8 cellular contexts compared by ENCODE assay signal in genomic region chr12:79407671-79408622, GRCh38.
DNase-seq lines count a peak whose midpoint lies in the region; ATAC-seq and TF ChIP-seq lines count a peak whose summit lies in the region.

No MANE protein-coding gene starts in this region.

- H3K4me3 Mint-ChIP-seq in HFFc6, result peak overlapping the region; percentile 60
- no peak overlapping the region for H3K4me3 Mint-ChIP-seq in activated naive CD8-positive, alpha-beta T cell treated with anti-CD3 and anti-CD28 coated beads for 36 hours
- H3K4me3 Mint-ChIP-seq in stimulated activated memory B cell treated with anti-CD40 and anti-IgM and Interleukin-4, amounts not matched to agents 10 μg/mL and 1 μg/mL and 100 μg/mL, for 72 hours, result no peak overlapping the region

- H3K27ac Mint-ChIP-seq in HFFc6, result peak overlapping the region; percentile 89
- H3K27ac Mint-ChIP-seq in activated naive CD8-positive, alpha-beta T cell treated with anti-CD3 and anti-CD28 coated beads for 36 hours, result no peak overlapping the region
- no peak overlapping the region for H3K27ac Mint-ChIP-seq in stimulated activated memory B cell treated with anti-CD40 and anti-IgM and Interleukin-4, amounts not matched to agents 10 μg/mL and 1 μg/mL and 100 μg/mL, for 72 hours

- H3K27me3 Mint-ChIP-seq in HFFc6 (ENCODE audit: insufficient read depth), result no peaks in the 10 kb centered on the region; the same call in 1 of the 2 replicates
- no peaks in the 10 kb centered on the region for H3K27me3 Mint-ChIP-seq in activated naive CD8-positive, alpha-beta T cell treated with anti-CD3 and anti-CD28 coated beads for 36 hours
- no peaks in the 10 kb centered on the region for H3K27me3 Mint-ChIP-seq in stimulated activated memory B cell treated with anti-CD40 and anti-IgM and Interleukin-4, amounts not matched to agents 10 μg/mL and 1 μg/mL and 100 μg/mL, for 72 hours

- no peaks in the 10 kb centered on the region for H3K9me3 ChIP-seq in MG63
- H3K9me3 ChIP-seq in hepatocyte (ENCODE audit: low read depth), result no peaks in the 10 kb centered on the region

- H3K4me3 ChIP-seq in MG63 (no peak overlapping the region), hepatocyte (no peak overlapping the region)

- no peak overlapping the region for H2AFZ ChIP-seq in hepatocyte

- no peak for DNase-seq in Right ventricle myocardium inferior (ENCODE audit: missing footprints)
- no peak for DNase-seq in cardiac septum (ENCODE audit: low spot score)
- peak; percentile 88 for DNase-seq in HFFc6
- peak; percentile 82 for DNase-seq in MG63
- DNase-seq in activated naive CD8-positive, alpha-beta T cell treated with anti-CD3 and anti-CD28 coated beads for 36 hours, result peak; percentile 9
- DNase-seq in hepatocyte (ENCODE audit: low spot score), result peak; percentile 77

- H3K27me3 ChIP-seq in MG63, result no peaks in the 10 kb centered on the region
- H3K27me3 ChIP-seq in hepatocyte, result no peaks in the 10 kb centered on the region

- H3K4me2 ChIP-seq in hepatocyte, result peak overlapping the region; percentile 38

- H3K36me3 Mint-ChIP-seq in HFFc6 (ENCODE audit: low read depth), result no peaks in the 10 kb centered on the region
- no peaks in the 10 kb centered on the region for H3K36me3 Mint-ChIP-seq in activated naive CD8-positive, alpha-beta T cell treated with anti-CD3 and anti-CD28 coated beads for 36 hours
- no peaks in the 10 kb centered on the region for H3K36me3 Mint-ChIP-seq in stimulated activated memory B cell treated with anti-CD40 and anti-IgM and Interleukin-4, amounts not matched to agents 10 μg/mL and 1 μg/mL and 100 μg/mL, for 72 hours

- H3K9me2 ChIP-seq in hepatocyte (replicated peaks; ENCODE audit: insufficient read depth), result no peaks in the 10 kb centered on the region

- TF ChIP-seq CTCF in HFFc6 (IDR thresholded peaks at IDR 0.05), result peak; percentile 85
- TF ChIP-seq CTCF in hepatocyte (IDR thresholded peaks at IDR 0.05; ENCODE audit: poor library complexity), result peak; percentile 83

- H3K4me1 Mint-ChIP-seq in HFFc6 (ENCODE audit: low read depth), result peaks cover 61% of the 10 kb centered on the region
- H3K4me1 Mint-ChIP-seq in activated naive CD8-positive, alpha-beta T cell treated with anti-CD3 and anti-CD28 coated beads for 36 hours, result no peaks in the 10 kb centered on the region
- no peaks in the 10 kb centered on the region for H3K4me1 Mint-ChIP-seq in stimulated activated memory B cell treated with anti-CD40 and anti-IgM and Interleukin-4, amounts not matched to agents 10 μg/mL and 1 μg/mL and 100 μg/mL, for 72 hours

- no peaks in the 10 kb centered on the region for H4K20me1 ChIP-seq in hepatocyte (ENCODE audit: insufficient read depth, poor library complexity, severe bottlenecking)

- WGBS in hepatocyte (ENCODE audit: low lambda C conversion rate, missing lambda C conversion rate), result 48% methylated on average over 6 of the region's 6 CpGs

- no peaks in the 10 kb centered on the region for H3K9me3 Mint-ChIP-seq in HFFc6
- no peaks in the 10 kb centered on the region for H3K9me3 Mint-ChIP-seq in activated naive CD8-positive, alpha-beta T cell treated with anti-CD3 and anti-CD28 coated beads for 36 hours
- no peaks in the 10 kb centered on the region for H3K9me3 Mint-ChIP-seq in stimulated activated memory B cell treated with anti-CD40 and anti-IgM and Interleukin-4, amounts not matched to agents 10 μg/mL and 1 μg/mL and 100 μg/mL, for 72 hours

- peak overlapping the region; percentile 85 for H3K27ac ChIP-seq in hepatocyte

- intact Hi-C loops in Right ventricle myocardium inferior (cut with DNase I) (no loop called here), cardiac septum (cut with DNase I) (no loop called here)

- H3K36me3 ChIP-seq in MG63 (no peaks in the 10 kb centered on the region), hepatocyte (replicated peaks; ENCODE audit: insufficient read depth, low read depth) (no peaks in the 10 kb centered on the region)

- no peaks in the 10 kb centered on the region for H3K79me2 ChIP-seq in hepatocyte

- peak; percentile 54 for ATAC-seq in Right ventricle myocardium inferior
- peak; percentile 76 for ATAC-seq in stimulated activated memory B cell treated with anti-CD40 and anti-IgM and Interleukin-4, amounts not matched to agents 10 μg/mL and 1 μg/mL and 100 μg/mL, for 72 hours
- ATAC-seq in GM21390 (IDR thresholded peaks at IDR 0.05; ENCODE audit: unreplicated experiment), result no peak

- H3K4me1 ChIP-seq in hepatocyte (ENCODE audit: insufficient read depth), result peaks cover 14% of the 10 kb centered on the region

Comparison
In these comparisons a context has a peak if more than half of its experiments do, and no peak if none do; other contexts are left out.
1. DNase-seq: peak in HFFc6 (single experiment), MG63 (single experiment), activated naive CD8-positive, alpha-beta T cell treated with anti-CD3 and anti-CD28 coated beads for 36 hours (single experiment) and hepatocyte (single experiment); none in Right ventricle myocardium inferior (single experiment) and cardiac septum (single experiment).